ENCODE assay signal across 8 cellular contexts in genomic region chr6:41942045-41942851, GRCh38.
DNase-seq lines count a peak whose midpoint lies in the region; ATAC-seq and TF ChIP-seq lines count a peak whose summit lies in the region.

No MANE protein-coding gene starts in this region.

- H3K4me2 ChIP-seq in OCI-LY1 (ENCODE audit: low read length), result peak overlapping the region; percentile 93

- no peaks in the 10 kb centered on the region for H3F3A ChIP-seq in OCI-LY1 (ENCODE audit: insufficient read depth, low read length)

- intact Hi-C loops in posterior cingulate gyrus (cut with DNase I), result no loop called here

- peaks cover 36% of the 10 kb centered on the region for H3K4me1 ChIP-seq in OCI-LY1 (ENCODE audit: insufficient read depth, low read length, severe bottlenecking)
- peaks cover 21 to 42% of the 10 kb centered on the region in 2 donors for H3K4me1 ChIP-seq in muscle layer of duodenum (ENCODE audit: control insufficient read depth in 1 of 2, insufficient read depth in 2 of 2, low read length in 2 of 2)

- peak; percentile 85 for DNase-seq in DMS53 (lab: John Stamatoyannopoulos, UW)
- DNase-seq in DMS53 treated with DMSO at 0.1 percent for 48 hours (lab: John Stamatoyannopoulos, UW; ENCODE audit: unreplicated experiment), result no peak
- DNase-seq in coronary artery (ENCODE audit: low spot score), result no peak
- DNase-seq in iPS-NIHi11 (ENCODE audit: low spot score), result no peak
- DNase-seq in posterior cingulate gyrus, result no peak

- peak overlapping the region; percentile 52 for H2AFZ ChIP-seq in OCI-LY1 (ENCODE audit: low read length)

- peak overlapping the region; percentile 93 for H3K4me3 ChIP-seq in OCI-LY1 (ENCODE audit: low read depth, low read length, poor library complexity, severe bottlenecking)
- peak overlapping the region; percentile 92 for H3K4me3 ChIP-seq in coronary artery
- H3K4me3 ChIP-seq in muscle layer of duodenum (ENCODE audit: low read depth in 1 of 2, low read length in 2 of 2), result peak overlapping the region; percentile 78 to 97

- no peaks in the 10 kb centered on the region for H3K79me2 ChIP-seq in OCI-LY1 (ENCODE audit: insufficient read depth, low read length)

- H3K27me3 ChIP-seq in OCI-LY1 (ENCODE audit: insufficient read depth, low read length) (no peaks in the 10 kb centered on the region), muscle layer of duodenum (ENCODE audit: low read depth, low read length) (no peaks in the 10 kb centered on the region)

- H3K9ac ChIP-seq in OCI-LY1 (ENCODE audit: low read length), result peak overlapping the region; percentile 66

- H4K20me1 ChIP-seq in OCI-LY1 (ENCODE audit: insufficient read depth, low read length), result no peaks in the 10 kb centered on the region

- no peaks in the 10 kb centered on the region for H3K9me2 ChIP-seq in OCI-LY1 (ENCODE audit: low read depth, low read length)

- H3K9me3 ChIP-seq in OCI-LY1 (ENCODE audit: low read length) (no peaks in the 10 kb centered on the region), muscle layer of duodenum (ENCODE audit: control insufficient read depth in 1 of 2, low read length in 2 of 2) (no peaks in the 10 kb centered on the region)

- H3K27ac ChIP-seq in OCI-LY1 (ENCODE audit: low read depth, low read length, poor library complexity, severe bottlenecking) (peak overlapping the region; percentile 8), coronary artery (peak overlapping the region; percentile 61 to 87), muscle layer of duodenum (ENCODE audit: low read length) (peak overlapping the region; percentile 87)

- no peak for ATAC-seq in GM21381 (IDR thresholded peaks at IDR 0.05; ENCODE audit: unreplicated experiment)

- TF ChIP-seq CTCF in OCI-LY1 (IDR thresholded peaks at IDR 0.05; ENCODE audit: low read length) (no peak), coronary artery (IDR thresholded peaks at IDR 0.05) (no peak)

- peaks cover 4% of the 10 kb centered on the region; the same call in 1 of the 2 replicates for H3K36me3 ChIP-seq in OCI-LY1 (ENCODE audit: insufficient read depth, low read length)
- H3K36me3 ChIP-seq in muscle layer of duodenum (ENCODE audit: control insufficient read depth in 1 of 2, insufficient read depth in 2 of 2, low read length in 2 of 2), result peaks cover 0 to 2% of the 10 kb centered on the region in 2 donors

Comparison
In these comparisons a context has a peak if more than half of its experiments do, and no peak if none do; other contexts are left out.
1. H3K27ac ChIP-seq: peak in every context shown above with its lines; median percentile 87 in muscle layer of duodenum; 74 in coronary artery; 8 in OCI-LY1.